ENCODE assay signal across 12 cellular contexts in the genomic region with DNA sequence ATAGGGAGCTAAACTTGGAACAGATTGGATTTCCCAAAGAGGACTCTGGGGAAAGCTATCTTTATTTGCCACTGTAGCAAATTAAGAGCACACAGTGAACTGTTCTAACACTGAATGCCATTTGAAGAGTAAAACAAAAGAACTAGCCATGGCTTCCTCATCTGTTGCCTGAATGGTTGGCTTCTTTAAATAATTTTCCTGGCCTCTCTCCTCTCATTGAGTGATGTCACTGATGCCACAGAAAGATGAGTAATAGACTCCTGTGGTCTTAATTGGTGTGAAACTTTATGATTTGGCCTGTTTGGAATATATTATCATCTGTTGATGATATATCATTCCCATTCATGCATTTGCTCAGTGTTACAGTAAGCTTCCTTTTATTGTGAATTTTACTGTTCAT. TPM values are rescaled to one million over a fixed set of nuclear protein-coding genes. Genes with fewer than 3 reads are reported as not detected.
DNase-seq lines count a peak whose midpoint lies in the region; TF ChIP-seq lines count a peak whose summit lies in the region.
"Had no signal": no experiment of that assay in that cellular context is flagged by ENCODE, and none has a peak within 500 bp of the region (broad histone marks: within the 10 kb centered on the region; RNA-seq: fewer than 3 reads in every experiment).

No MANE protein-coding gene starts in this region.

- peaks cover 5% of the 10 kb centered on the region for H3K36me3 Mint-ChIP-seq in MCF 10A (ENCODE audit: insufficient read depth, unreplicated experiment)

- no peaks in the 10 kb centered on the region for H3K4me1 ChIP-seq in breast epithelium

- H3K9me3 Mint-ChIP-seq in MCF 10A (ENCODE audit: unreplicated experiment) = no peaks in the 10 kb centered on the region
- H3K9me3 Mint-ChIP-seq: CD8-positive, alpha-beta memory T cell had no signal

- POLR2A ChIA-PET in MCF 10A (lab: Yijun Ruan, JAX) (interaction anchor here (0.6 to 0.8 kb wide), 4 partner anchors 37 to 385 kb away, joined by 3 to 4 read pairs (median 4); no protein-coding TSS in a partner anchor), RWPE1 (lab: Yijun Ruan, JAX; ENCODE audit: low non-redundant PET) (no interaction called here)

- intact Hi-C loops in MCF 10A (cut with micrococcal nuclease) = no loop called here
- intact Hi-C loops in breast epithelium (cut with DNase I; ENCODE audit: low total_unique reads) = no loop called here

- CTCF ChIA-PET in MCF 10A (lab: Yijun Ruan, JAX) = no interaction called here
- CTCF ChIA-PET in RWPE1 (lab: Yijun Ruan, JAX) = interaction anchor here (0.7 to 0.9 kb wide), 3 partner anchors 17 to 86 kb away, joined by 3 read pairs; no protein-coding TSS in a partner anchor

- no TSS peak for BruUV-seq in MCF 10A (replicated peaks; lab: Mats Ljungman, UMichigan)

- DNase-seq in MCF 10A (ENCODE audit: unreplicated experiment) (peak; percentile 59), breast epithelium (ENCODE audit: low spot score in 2 of 2) (no peak), RWPE1 (ENCODE audit: low spot score) (peak; percentile 29), fibroblast of peridontal ligament (ENCODE audit: extremely low read depth) (peak; percentile 79), stromal cell of bone marrow (ENCODE audit: low read depth) (peak; percentile 79), WERI-Rb-1 (no peak), activated gamma-delta T cell treated with Interleukin-2 at 50 U/mL for 16 hours (no peak), GM19240 (ENCODE audit: insufficient read length, low spot score) (no peak)
- DNase-seq: CD8-positive, alpha-beta memory T cell; left lung; NCI-H1930; retina had no signal

- no peaks in the 10 kb centered on the region for H3K36me3 ChIP-seq in breast epithelium
- no peaks in the 10 kb centered on the region for H3K36me3 ChIP-seq in WERI-Rb-1
- H3K36me3 ChIP-seq: left lung had no signal

- TF ChIP-seq CTCF in MCF 10A (IDR thresholded peaks at IDR 0.05; ENCODE audit: unreplicated experiment) (no peak), breast epithelium (IDR thresholded peaks at IDR 0.05) (no peak), RWPE1 (conservative IDR thresholded peaks at IDR 0.05; ENCODE audit: low read depth) (no peak), WERI-Rb-1 (IDR thresholded peaks at IDR 0.05; ENCODE audit: low read depth, low read length) (no peak)

- TF ChIP-seq POLR2A in breast epithelium (IDR thresholded peaks at IDR 0.05) = no peak

- no peak overlapping the region for H3K4me3 ChIP-seq in breast epithelium
- H3K4me3 ChIP-seq in WERI-Rb-1 (ENCODE audit: low read depth, low read length) = no peak overlapping the region
- H3K4me3 ChIP-seq: left lung had no signal

- H3K27ac Mint-ChIP-seq in MCF 10A (ENCODE audit: low read depth, unreplicated experiment) = no peak overlapping the region

- H3K4me1 Mint-ChIP-seq in MCF 10A (ENCODE audit: insufficient read depth, unreplicated experiment) = peaks cover 14% of the 10 kb centered on the region

- H3K9me3 ChIP-seq in breast epithelium (no peaks in the 10 kb centered on the region), WERI-Rb-1 (ENCODE audit: severe bottlenecking) (no peaks in the 10 kb centered on the region)
- H3K9me3 ChIP-seq: left lung had no signal

- H3K27me3 Mint-ChIP-seq in MCF 10A (ENCODE audit: insufficient read depth, unreplicated experiment) = no peaks in the 10 kb centered on the region
- H3K27me3 Mint-ChIP-seq: CD8-positive, alpha-beta memory T cell had no signal

- H3K27ac ChIP-seq in breast epithelium (no peak overlapping the region), RWPE1 (no peak overlapping the region), WERI-Rb-1 (no peak overlapping the region)
- H3K27ac ChIP-seq: left lung had no signal

- H3K4me3 Mint-ChIP-seq in MCF 10A (ENCODE audit: unreplicated experiment) = no peak overlapping the region
- H3K4me3 Mint-ChIP-seq: CD8-positive, alpha-beta memory T cell had no signal

- H3K27me3 ChIP-seq in breast epithelium = no peaks in the 10 kb centered on the region
- no peaks in the 10 kb centered on the region for H3K27me3 ChIP-seq in WERI-Rb-1 (ENCODE audit: insufficient read depth, low read depth, severe bottlenecking)
- H3K27me3 ChIP-seq: left lung had no signal

RNA-seq across cellular contexts. Expression of a gene that starts 42.5 kb away (rescaled TPM):
- total RNA-seq in MCF 10A (2022) (23.8 and 24.8 TPM in 2 replicates), breast epithelium (10 to 100 TPM; 19.5 to 42.0 (median 24.6) TPM)

Comparison
In these comparisons a context has a peak if more than half of its experiments do, and no peak if none do; other contexts are left out.
1. DNase-seq: peak in MCF 10A (single experiment), RWPE1 (single experiment), fibroblast of peridontal ligament (single experiment) and stromal cell of bone marrow (single experiment); none in breast epithelium (0 of 2), WERI-Rb-1 (single experiment), activated gamma-delta T cell treated with Interleukin-2 at 50 U/mL for 16 hours (single experiment) and GM19240 (single experiment).